In genomic region chr22:36450923-36451322, GRCh38 we compare ENCODE assay signal across 8 cellular contexts. TPM values are rescaled to one million over a fixed set of nuclear protein-coding genes. Genes with fewer than 3 reads are reported as not detected.
DNase-seq lines count a peak whose midpoint lies in the region; ATAC-seq and TF ChIP-seq lines count a peak whose summit lies in the region.
"Not testable (repeated sequence)": the region's sequence is repeated elsewhere in the genome, so short reads cannot be mapped to it uniquely, and the experiment has no call there.

No MANE protein-coding gene starts in this region.

- TF ChIP-seq CTCF in 22Rv1 (IDR thresholded peaks at IDR 0.05); IMR-90 (conservative IDR thresholded peaks at IDR 0.05; ENCODE audit: low read depth, low read length); coronary artery (IDR thresholded peaks at IDR 0.05); natural killer cell (IDR thresholded peaks at IDR 0.05); stomach (IDR thresholded peaks at IDR 0.05): not testable (repeated sequence)

- H3K4me2 ChIP-seq in IMR-90 (ENCODE audit: low read depth, low read length) = not testable (repeated sequence)

- not testable (repeated sequence) for H4K5ac ChIP-seq in IMR-90 (ENCODE audit: low read depth, low read length)

- not testable (repeated sequence) for H3K27me3 Mint-ChIP-seq in T-helper 1 cell treated with Interleukin-12 subunit alpha and Interleukin-12 subunit beta and Interleukin-4 antibody, amounts not matched to agents 30 μg/mL and 1 μg/mL, for 36 hours (ENCODE audit: low read depth); activated T-helper 2 cell treated with anti-CD3 and anti-CD28 coated beads, Interferon-gamma antibody, Interleukin-2, Interleukin-4, amounts not matched to agents 10 μg/mL and 5 μg/mL and 100 μg/mL, durations not matched to agents 14 hours and 24 hours and 36 hours (ENCODE audit: low read depth); natural killer cell (ENCODE audit: low read depth in 2 of 2)

- H3K36me3 ChIP-seq in IMR-90 (ENCODE audit: control insufficient read depth, insufficient read depth, low read length); stomach: not testable (repeated sequence)

- H2BK5ac ChIP-seq in IMR-90 (ENCODE audit: low read depth, low read length, poor library complexity, severe bottlenecking) = not testable (repeated sequence)

- WGBS in IMR-90 (ENCODE audit: extremely low coverage in 2 of 2, insufficient read length in 1 of 2), 2 experiments = 98% methylated on average over 6 of the region's 7 CpGs; no CpG with 5 or more reads in 1 of the 2 experiments
- WGBS in right cardiac atrium = 88% methylated on average over 7 of the region's 7 CpGs
- WGBS in stomach, 5 donors = 91 to 94% (median 92%) methylated on average over 7 of the region's 7 CpGs

- intact Hi-C loops in IMR-90 (cut with micrococcal nuclease); stomach (cut with DNase I; ENCODE audit: low total_unique reads): not testable (repeated sequence)
- intact Hi-C loops in activated T-helper 2 cell treated with anti-CD3 and anti-CD28 coated beads, Interferon-gamma antibody, Interleukin-2, Interleukin-4, amounts not matched to agents 10 μg/mL and 5 μg/mL and 100 μg/mL, durations not matched to agents 14 hours and 24 hours and 36 hours (cut with micrococcal nuclease) = loop anchor here (1.0 to 5.0 kb wide), 4 partner anchors 11 to 119 kb away; no protein-coding TSS in a partner anchor
- intact Hi-C loops in right cardiac atrium (cut with DNase I) (loop anchor here in 1 of 4 donors (5.0 kb wide), 1 partner anchor 64 kb away; the partner anchor contains the start of gene MYH9), natural killer cell (cut with micrococcal nuclease) (loop anchor here (1.0 to 5.0 kb wide), 4 partner anchors 44 to 119 kb away; partner anchors contain the start of gene MYH9)

- not testable (repeated sequence) for H4K91ac ChIP-seq in IMR-90 (ENCODE audit: insufficient read depth, low read depth, low read length)

- TF ChIP-seq POLR2A in IMR-90 (IDR thresholded peaks at IDR 0.05; ENCODE audit: low read depth, low read length); stomach (IDR thresholded peaks at IDR 0.05): not testable (repeated sequence)

- dilution Hi-C loops in IMR-90 (cut with HindIII; ENCODE audit: low sequenced_read_pairs, unreplicated experiment) = not testable (repeated sequence)

- POLR2A ChIA-PET in IMR-90 (lab: Charles Lee; ENCODE audit: unreplicated experiment) = not testable (repeated sequence)

- not testable (repeated sequence) for H3K4ac ChIP-seq in IMR-90 (ENCODE audit: low read depth, low read length)

- H3K14ac ChIP-seq in IMR-90 (replicated peaks; ENCODE audit: low read depth, low read length) = not testable (repeated sequence)

- in situ Hi-C loops in IMR-90 (cut with MboI; ENCODE audit: low sequenced_read_pairs) = not testable (repeated sequence)

- not testable (repeated sequence) for H3K23ac ChIP-seq in IMR-90 (ENCODE audit: low read depth, low read length)

- not testable (repeated sequence) for ATAC-seq in IMR-90 (ENCODE audit: low read depth); right cardiac atrium; natural killer cell

- H4K8ac ChIP-seq in IMR-90 (ENCODE audit: low read depth in 2 of 2, low read length in 2 of 2) = not testable (repeated sequence)

- peak overlapping the region; percentile 3; the same call in 1 of the 2 replicates for H2BK120ac ChIP-seq in IMR-90 (ENCODE audit: low read depth, low read length)

- peak overlapping the region; percentile 74 for H2AK5ac ChIP-seq in IMR-90 (ENCODE audit: low read depth, low read length)

- not testable (repeated sequence) for H3K36me3 Mint-ChIP-seq in T-helper 1 cell treated with Interleukin-12 subunit alpha and Interleukin-12 subunit beta and Interleukin-4 antibody, amounts not matched to agents 30 μg/mL and 1 μg/mL, for 36 hours (ENCODE audit: low read depth); activated T-helper 2 cell treated with anti-CD3 and anti-CD28 coated beads, Interferon-gamma antibody, Interleukin-2, Interleukin-4, amounts not matched to agents 10 μg/mL and 5 μg/mL and 100 μg/mL, durations not matched to agents 14 hours and 24 hours and 36 hours (ENCODE audit: low read depth); natural killer cell

- peak overlapping the region; percentile 82 for H3K27ac Mint-ChIP-seq in T-helper 1 cell treated with Interleukin-12 subunit alpha and Interleukin-12 subunit beta and Interleukin-4 antibody, amounts not matched to agents 30 μg/mL and 1 μg/mL, for 36 hours
- H3K27ac Mint-ChIP-seq in activated T-helper 2 cell treated with anti-CD3 and anti-CD28 coated beads, Interferon-gamma antibody, Interleukin-2, Interleukin-4, amounts not matched to agents 10 μg/mL and 5 μg/mL and 100 μg/mL, durations not matched to agents 14 hours and 24 hours and 36 hours = peak overlapping the region; percentile 94
- H3K27ac Mint-ChIP-seq in natural killer cell = peak overlapping the region; percentile 97 to 99

- H2AFZ ChIP-seq in IMR-90 (replicated peaks; ENCODE audit: low read length, poor library complexity) = not testable (repeated sequence)

- H2BK20ac ChIP-seq in IMR-90 (ENCODE audit: low read depth, low read length) = not testable (repeated sequence)

- H3K9ac ChIP-seq in IMR-90 (ENCODE audit: low read depth, low read length) = not testable (repeated sequence)

- H2AK9ac ChIP-seq in IMR-90 (replicated peaks; ENCODE audit: low read depth, low read length, poor library complexity) = not testable (repeated sequence)

- CTCF ChIA-PET in IMR-90 (lab: Yijun Ruan, JAX) = not testable (repeated sequence)

- H3K9me3 ChIP-seq in IMR-90 (ENCODE audit: control insufficient read depth, insufficient read depth, low read length); right cardiac atrium (ENCODE audit: control insufficient read depth, low read length); stomach: not testable (repeated sequence)

- peaks cover 12% of the 10 kb centered on the region for H3K4me1 ChIP-seq in IMR-90 (ENCODE audit: control insufficient read depth, insufficient read depth, low read length)
- peaks cover 17% of the 10 kb centered on the region for H3K4me1 ChIP-seq in right cardiac atrium (ENCODE audit: control insufficient read depth, insufficient read depth, low read length)
- H3K4me1 ChIP-seq in stomach = peaks cover 45 to 84% (median 52%) of the 10 kb centered on the region in 4 donors

- not testable (repeated sequence) for H3K4me3 Mint-ChIP-seq in T-helper 1 cell treated with Interleukin-12 subunit alpha and Interleukin-12 subunit beta and Interleukin-4 antibody, amounts not matched to agents 30 μg/mL and 1 μg/mL, for 36 hours; activated T-helper 2 cell treated with anti-CD3 and anti-CD28 coated beads, Interferon-gamma antibody, Interleukin-2, Interleukin-4, amounts not matched to agents 10 μg/mL and 5 μg/mL and 100 μg/mL, durations not matched to agents 14 hours and 24 hours and 36 hours (ENCODE audit: low read depth); natural killer cell

- H3K9me3 Mint-ChIP-seq in T-helper 1 cell treated with Interleukin-12 subunit alpha and Interleukin-12 subunit beta and Interleukin-4 antibody, amounts not matched to agents 30 μg/mL and 1 μg/mL, for 36 hours; activated T-helper 2 cell treated with anti-CD3 and anti-CD28 coated beads, Interferon-gamma antibody, Interleukin-2, Interleukin-4, amounts not matched to agents 10 μg/mL and 5 μg/mL and 100 μg/mL, durations not matched to agents 14 hours and 24 hours and 36 hours; natural killer cell: not testable (repeated sequence)

- not testable (repeated sequence) for H3K18ac ChIP-seq in IMR-90 (ENCODE audit: low read depth, low read length)

- peak overlapping the region; percentile 84; the same call in 1 of the 2 replicates for H3K27ac ChIP-seq in 22Rv1
- H3K27ac ChIP-seq in IMR-90 (ENCODE audit: insufficient read depth, low read length) = not testable (repeated sequence)
- peak overlapping the region; percentile 88 for H3K27ac ChIP-seq in coronary artery
- H3K27ac ChIP-seq in right cardiac atrium (ENCODE audit: low read length) = peak overlapping the region; percentile 62
- peak overlapping the region; percentile 33 to 95 (median 94) for H3K27ac ChIP-seq in stomach

- H3K4me1 Mint-ChIP-seq in T-helper 1 cell treated with Interleukin-12 subunit alpha and Interleukin-12 subunit beta and Interleukin-4 antibody, amounts not matched to agents 30 μg/mL and 1 μg/mL, for 36 hours (ENCODE audit: low read depth) = peaks cover 41% of the 10 kb centered on the region
- H3K4me1 Mint-ChIP-seq in activated T-helper 2 cell treated with anti-CD3 and anti-CD28 coated beads, Interferon-gamma antibody, Interleukin-2, Interleukin-4, amounts not matched to agents 10 μg/mL and 5 μg/mL and 100 μg/mL, durations not matched to agents 14 hours and 24 hours and 36 hours (ENCODE audit: low read depth) = peaks cover 38% of the 10 kb centered on the region
- H3K4me1 Mint-ChIP-seq in natural killer cell = peaks cover 39 to 54% of the 10 kb centered on the region in 2 donors

- not testable (repeated sequence) for TF ChIP-seq EP300 in stomach (IDR thresholded peaks at IDR 0.05)

- BruUV-seq in IMR-90 (replicated peaks; lab: Mats Ljungman, UMichigan) = not testable (repeated sequence)

- H3K4me3 ChIP-seq in IMR-90 (ENCODE audit: insufficient read depth, low read depth, low read length); coronary artery; right cardiac atrium (ENCODE audit: low read length); stomach: not testable (repeated sequence)

- H4K20me1 ChIP-seq in IMR-90 (ENCODE audit: insufficient read depth, low read length) = not testable (repeated sequence)

- not testable (repeated sequence) for TF ChIP-seq RAD21 in IMR-90 (IDR thresholded peaks at IDR 0.05; ENCODE audit: low read length)

- not testable (repeated sequence) for H2BK15ac ChIP-seq in IMR-90 (ENCODE audit: low read depth, low read length)

- not testable (repeated sequence) for H3K56ac ChIP-seq in IMR-90 (ENCODE audit: extremely low read depth, insufficient read depth, low read length)

- DNase-seq in IMR-90; activated T-helper 2 cell treated with anti-CD3 and anti-CD28 coated beads, Interferon-gamma antibody, Interleukin-2, Interleukin-4, amounts not matched to agents 10 μg/mL and 5 μg/mL and 100 μg/mL, durations not matched to agents 14 hours and 24 hours and 36 hours (ENCODE audit: low spot score); coronary artery (ENCODE audit: low spot score); natural killer cell; stomach: not testable (repeated sequence)
- peak in 2 of 3 donors; percentile 56 to 66 for DNase-seq in right cardiac atrium

- not testable (repeated sequence) for H3K27me3 ChIP-seq in IMR-90 (ENCODE audit: control insufficient read depth, insufficient read depth, low read length); right cardiac atrium (ENCODE audit: control insufficient read depth, insufficient read depth); stomach

- H3K9me1 ChIP-seq in IMR-90 (ENCODE audit: insufficient read depth, low read length) = not testable (repeated sequence)

- peaks cover 0 to 18% of the 10 kb centered on the region in 2 experiments; a peak in 1 of 4 replicates for H3K79me1 ChIP-seq in IMR-90 (ENCODE audit: low read depth in 1 of 2, low read length in 2 of 2)

RNA-seq across cellular contexts. Expression of gene TXN2, which starts 30.5 kb away (rescaled TPM):
- total RNA-seq in IMR-90 (2012; rRNA removed) = 49.6 and 51.7 TPM in 2 replicates
- 166 and 175 TPM in 2 replicates for polyA plus RNA-seq in IMR-90 (2012; rRNA removed)
- polyA plus RNA-seq in IMR-90 (2012; cell fraction: cytosol; rRNA removed) = 175 and 176 TPM in 2 replicates
- polyA plus RNA-seq in IMR-90 (2012; cell fraction: nucleus; rRNA removed; ENCODE audit: low replicate concordance) = 99.2 and 111 TPM in 2 replicates
- total RNA-seq in activated T-helper 2 cell treated with anti-CD3 and anti-CD28 coated beads, Interferon-gamma antibody, Interleukin-2, Interleukin-4, amounts not matched to agents 10 μg/mL and 5 μg/mL and 100 μg/mL, durations not matched to agents 14 hours and 24 hours and 36 hours = 94.0 and 95.1 TPM in 2 replicates
- 100 to 1,000 TPM in 3 of 4 donors, 10 to 100 TPM in 1; 95.4 to 114 (median 105) TPM for total RNA-seq in right cardiac atrium
- polyA plus RNA-seq in right cardiac atrium = 133 TPM
- 10 to 100 TPM; 35.5 to 45.4 (median 41.5) TPM for total RNA-seq in natural killer cell
- 100 to 1,000 TPM in 1 of 5 donors, 10 to 100 TPM in 3, 1 to 10 TPM in 1; 7.0 to 279 (median 43.7) TPM for total RNA-seq in stomach
- 100 to 1,000 TPM in 2 of 3 donors, 10 to 100 TPM in 1; 86.8 to 144 (median 124) TPM for polyA plus RNA-seq in stomach

RNA-seq across cellular contexts. Expression of gene FOXRED2, which starts 55.9 kb away (rescaled TPM):
- total RNA-seq in IMR-90 (2012; rRNA removed) (1.6 and 1.7 TPM in 2 replicates), right cardiac atrium (1 to 10 TPM; 4.7 to 9.0 (median 7.6) TPM), natural killer cell (1 to 10 TPM; 1.7 to 2.0 (median 1.9) TPM), stomach (10 to 100 TPM in 1 of 5 donors, 1 to 10 TPM in 4; 2.9 to 17.5 (median 6.5) TPM)
- polyA plus RNA-seq in IMR-90 (2012; rRNA removed) (4.0 and 4.1 TPM in 2 replicates), right cardiac atrium (3.8 TPM), stomach (1 to 10 TPM in 2 of 3 donors, under 1 TPM in 1; 0.76 to 2.5 (median 1.9) TPM)
- polyA plus RNA-seq in IMR-90 (2012; cell fraction: cytosol; rRNA removed) = 2.6 and 4.0 TPM in 2 replicates
- polyA plus RNA-seq in IMR-90 (2012; cell fraction: nucleus; rRNA removed; ENCODE audit: low replicate concordance) = 2.5 and 4.6 TPM in 2 replicates
- total RNA-seq in activated T-helper 2 cell treated with anti-CD3 and anti-CD28 coated beads, Interferon-gamma antibody, Interleukin-2, Interleukin-4, amounts not matched to agents 10 μg/mL and 5 μg/mL and 100 μg/mL, durations not matched to agents 14 hours and 24 hours and 36 hours = 17.6 and 21.0 TPM in 2 replicates
